Comparison of ENCODE assay signal across 26 cellular contexts in the genomic region with DNA sequence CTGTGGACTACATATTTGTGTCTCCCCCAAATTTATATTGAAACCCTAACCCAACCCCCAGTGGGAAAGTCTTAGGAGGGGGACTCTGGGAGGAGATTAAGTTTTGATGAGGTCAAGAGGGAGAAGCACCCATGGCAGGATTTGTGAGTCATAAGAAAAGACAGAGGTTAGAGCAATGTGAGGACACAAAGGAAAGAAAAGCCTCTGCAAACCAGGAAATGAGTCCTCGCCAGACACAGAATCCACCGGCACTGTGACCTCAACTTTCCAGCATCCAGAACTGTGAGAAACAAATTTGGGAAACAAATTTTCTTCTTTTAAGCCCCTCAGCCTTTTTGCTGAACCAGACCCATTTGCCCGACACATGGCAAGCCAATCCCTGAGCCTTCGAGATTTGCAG.
DNase-seq lines count a peak whose midpoint lies in the region; ATAC-seq and TF ChIP-seq lines count a peak whose summit lies in the region.
"Had no signal": no experiment of that assay in that cellular context is flagged by ENCODE, and none has a peak within 500 bp of the region (broad histone marks: within the 10 kb centered on the region; RNA-seq: fewer than 3 reads in every experiment).

No MANE protein-coding gene starts in this region.

- ATAC-seq in HG02623 (IDR thresholded peaks at IDR 0.05; ENCODE audit: unreplicated experiment) = no peak
- ATAC-seq: A549; GM12878; K562; right lobe of liver; stimulated activated memory B cell treated with anti-CD40 and anti-IgM and Interleukin-4, amounts not matched to agents 10 μg/mL and 1 μg/mL and 100 μg/mL, for 72 hours had no signal

- H2AFZ ChIP-seq in ACC112 (ENCODE audit: low read length, unreplicated experiment) = no peak overlapping the region

- no peaks in the 10 kb centered on the region for H3K27me3 ChIP-seq in ACC112 (ENCODE audit: insufficient read depth, low read length)
- H3K27me3 ChIP-seq: BLaER1, right lobe of liver had no signal

- peaks cover 20% of the 10 kb centered on the region for H3K4me1 ChIP-seq in ACC112 (ENCODE audit: control insufficient read depth, insufficient read depth, low read length, unreplicated experiment)
- H3K4me1 ChIP-seq: A549, BLaER1, right lobe of liver had no signal

- TF ChIP-seq CTCF in fibroblast of pulmonary artery (IDR thresholded peaks at IDR 0.05; ENCODE audit: low read length, missing control alignments) = no peak

- H3K79me2 ChIP-seq in ACC112 (ENCODE audit: control insufficient read depth, insufficient read depth, low read length, unreplicated experiment) = no peaks in the 10 kb centered on the region

- no peaks in the 10 kb centered on the region for H3K36me3 ChIP-seq in ACC112 (ENCODE audit: insufficient read depth, low read length)
- H3K36me3 ChIP-seq: BLaER1, right lobe of liver had no signal

- DNase-seq in HCEC 1CT (peak; percentile 75), amniotic epithelial cell (ENCODE audit: low read depth) (peak; percentile 12), fibroblast of pulmonary artery (ENCODE audit: low read depth) (peak; percentile 72), T-helper 1 cell (no peak), SHP77 (lab: John Stamatoyannopoulos, UW) (no peak), SK-N-DZ (ENCODE audit: low spot score) (no peak)
- DNase-seq: activated CD4-positive, alpha-beta T cell treated with anti-CD3 and anti-CD28 coated beads for 4 hours; activated CD8-positive, alpha-beta memory T cell treated with anti-CD3 and anti-CD28 coated beads for 24 hours; activated gamma-delta T cell; activated naive CD8-positive, alpha-beta T cell treated with anti-CD3 and anti-CD28 coated beads, Interleukin-2, amount 10 ng/mL, durations not matched to agents 7 days and 5 days; foreskin melanocyte; NCI-H1436; NCI-H2107; NCI-H774; right lobe of liver; RPMI8226; stimulated activated CD4-positive, alpha-beta T cell treated with anti-CD3 and anti-CD28 coated beads, Interleukin-4, amount 100 ng/mL, for 4 hours; substantia nigra had no signal

- H3K4me3 ChIP-seq in ACC112 (ENCODE audit: low read depth, low read length) (no peak overlapping the region), fibroblast of pulmonary artery (replicated peaks; ENCODE audit: low read depth, low read length) (no peak overlapping the region)
- H3K4me3 ChIP-seq: A549, BLaER1, GM12878, K562, right lobe of liver, SK-N-MC had no signal

- peak overlapping the region; percentile 49; the same call in 1 of the 2 replicates for H3K27ac ChIP-seq in ACC112 (ENCODE audit: low read depth, low read length)
- H3K27ac ChIP-seq: A549, BLaER1, right lobe of liver, SK-N-MC had no signal

Comparison
In these comparisons a context has a peak if more than half of its experiments do, and no peak if none do; other contexts are left out.
1. DNase-seq: peak in HCEC 1CT (single experiment), amniotic epithelial cell (single experiment) and fibroblast of pulmonary artery (single experiment); none in T-helper 1 cell (0 of 5), SHP77 (0 of 2) and SK-N-DZ (single experiment).